In genomic region chr2:151363709-151364108, GRCh38 we compare ENCODE assay signal across 8 cellular contexts. TPM values are rescaled to one million over a fixed set of nuclear protein-coding genes. Genes with fewer than 3 reads are reported as not detected.
A peak's percentile ranks its signal among the peaks of the same experiment; 100 is the strongest.
DNase-seq lines count a peak whose midpoint lies in the region; ATAC-seq and TF ChIP-seq lines count a peak whose summit lies in the region.

No MANE protein-coding gene starts in this region.

- POLR2A ChIA-PET in activated B cell treated with CpG ODN at 0.5 μM for 24 hours (lab: Charles Lee) = no interaction called here

- no peak overlapping the region for H3K4me3 Mint-ChIP-seq in activated B cell treated with CpG ODN at 0.5 μM for 24 hours
- peak overlapping the region; percentile 34 for H3K4me3 Mint-ChIP-seq in memory B cell
- H3K4me3 Mint-ChIP-seq in activated CD8-positive, alpha-beta memory T cell treated with anti-CD3 and anti-CD28 coated beads, Interleukin-2, amount 10 ng/mL, durations not matched to agents 7 days and 5 days = no peak overlapping the region

- CTCF ChIA-PET in activated B cell treated with CpG ODN at 0.5 μM for 24 hours (lab: Charles Lee) = no interaction called here
- CTCF ChIA-PET in activated CD8-positive, alpha-beta memory T cell treated with anti-CD3 and anti-CD28 coated beads, Interleukin-2, amount 10 ng/mL, durations not matched to agents 7 days and 5 days (lab: Charles Lee) = interaction anchor here (1.2 kb wide), 1 partner anchor 73 kb away, joined by 3 read pairs; no protein-coding TSS in a partner anchor

- intact Hi-C loops in activated B cell treated with CpG ODN at 0.5 μM for 24 hours (cut with micrococcal nuclease) = no loop called here

- DNase-seq in GM12865 (ENCODE audit: low read depth) (peak; percentile 91), activated B cell treated with CpG ODN at 0.5 μM for 24 hours (no peak), memory B cell (ENCODE audit: low spot score in 2 of 2) (no peak)
- no peak for DNase-seq in activated CD8-positive, alpha-beta memory T cell treated with anti-CD3 and anti-CD28 coated beads, Interleukin-2, amount 10 ng/mL, durations not matched to agents 7 days and 5 days
- DNase-seq in activated CD4-positive, alpha-beta T cell treated with anti-CD3 and anti-CD28 coated beads, Interleukin-2, amount 50 U/mL, for 1 hour = no peak
- DNase-seq in activated CD4-positive, alpha-beta T cell treated with anti-CD3 and anti-CD28 coated beads, Interleukin-2, amount 50 U/mL, for 4 hours = no peak

- H3K9me3 Mint-ChIP-seq in activated B cell treated with CpG ODN at 0.5 μM for 24 hours = no peaks in the 10 kb centered on the region
- no peaks in the 10 kb centered on the region for H3K9me3 Mint-ChIP-seq in memory B cell
- no peaks in the 10 kb centered on the region for H3K9me3 Mint-ChIP-seq in activated CD8-positive, alpha-beta memory T cell treated with anti-CD3 and anti-CD28 coated beads, Interleukin-2, amount 10 ng/mL, durations not matched to agents 7 days and 5 days (ENCODE audit: low read depth)

- ATAC-seq in HG02870 (IDR thresholded peaks at IDR 0.05; ENCODE audit: unreplicated experiment) (peak; percentile 73), activated B cell treated with CpG ODN at 0.5 μM for 24 hours (ENCODE audit: low read depth) (peak; percentile 45), memory B cell (ENCODE audit: low read depth) (peak; percentile 95), GM18867 (IDR thresholded peaks at IDR 0.05; ENCODE audit: unreplicated experiment) (no peak)
- ATAC-seq in activated CD8-positive, alpha-beta memory T cell treated with anti-CD3 and anti-CD28 coated beads, Interleukin-2, amount 10 ng/mL, durations not matched to agents 7 days and 5 days = no peak

- H3K27me3 Mint-ChIP-seq in activated B cell treated with CpG ODN at 0.5 μM for 24 hours (no peaks in the 10 kb centered on the region), memory B cell (no peaks in the 10 kb centered on the region)
- H3K27me3 Mint-ChIP-seq in activated CD8-positive, alpha-beta memory T cell treated with anti-CD3 and anti-CD28 coated beads, Interleukin-2, amount 10 ng/mL, durations not matched to agents 7 days and 5 days = peaks cover 3% of the 10 kb centered on the region

- H3K4me3 ChIP-seq in GM12865 (ENCODE audit: low read depth, low read length) = peak overlapping the region; percentile 68

- TF ChIP-seq CTCF in GM12865 (IDR thresholded peaks at IDR 0.05; ENCODE audit: insufficient read depth, low read depth, low read length, missing control alignments) (no peak), activated B cell treated with CpG ODN at 0.5 μM for 24 hours (IDR thresholded peaks at IDR 0.05) (no peak)

- H3K27ac Mint-ChIP-seq in activated B cell treated with CpG ODN at 0.5 μM for 24 hours (no peak overlapping the region), memory B cell (no peak overlapping the region)
- no peak overlapping the region for H3K27ac Mint-ChIP-seq in activated CD8-positive, alpha-beta memory T cell treated with anti-CD3 and anti-CD28 coated beads, Interleukin-2, amount 10 ng/mL, durations not matched to agents 7 days and 5 days

- H3K4me1 Mint-ChIP-seq in activated B cell treated with CpG ODN at 0.5 μM for 24 hours = peaks cover 2% of the 10 kb centered on the region
- no peaks in the 10 kb centered on the region for H3K4me1 Mint-ChIP-seq in memory B cell
- no peaks in the 10 kb centered on the region for H3K4me1 Mint-ChIP-seq in activated CD8-positive, alpha-beta memory T cell treated with anti-CD3 and anti-CD28 coated beads, Interleukin-2, amount 10 ng/mL, durations not matched to agents 7 days and 5 days

- H3K36me3 Mint-ChIP-seq in activated B cell treated with CpG ODN at 0.5 μM for 24 hours (ENCODE audit: low read depth) (no peaks in the 10 kb centered on the region), memory B cell (no peaks in the 10 kb centered on the region)
- H3K36me3 Mint-ChIP-seq in activated CD8-positive, alpha-beta memory T cell treated with anti-CD3 and anti-CD28 coated beads, Interleukin-2, amount 10 ng/mL, durations not matched to agents 7 days and 5 days = no peaks in the 10 kb centered on the region

RNA-seq across cellular contexts. Expression of gene TNFAIP6, which starts 6.3 kb away (rescaled TPM):
- 0.29 TPM in 1 of 2 replicates, not detected in the other for total RNA-seq in activated B cell treated with CpG ODN at 0.5 μM for 24 hours
- not detected for total RNA-seq in activated CD8-positive, alpha-beta memory T cell treated with anti-CD3 and anti-CD28 coated beads, Interleukin-2, amount 10 ng/mL, durations not matched to agents 7 days and 5 days

RNA-seq across cellular contexts. Expression of gene RIF1, which starts 46.0 kb away (rescaled TPM):
- 43.7 and 51.1 TPM in 2 replicates for total RNA-seq in activated B cell treated with CpG ODN at 0.5 μM for 24 hours
- 10 to 100 TPM; 61.5 to 73.5 TPM for total RNA-seq in activated CD8-positive, alpha-beta memory T cell treated with anti-CD3 and anti-CD28 coated beads, Interleukin-2, amount 10 ng/mL, durations not matched to agents 7 days and 5 days

Comparison
In these comparisons a context has a peak if more than half of its experiments do, and no peak if none do; other contexts are left out.
1. ATAC-seq: peak in HG02870 (single experiment), activated B cell treated with CpG ODN at 0.5 μM for 24 hours (single experiment) and memory B cell (single experiment); none in activated CD8-positive, alpha-beta memory T cell treated with anti-CD3 and anti-CD28 coated beads, Interleukin-2, amount 10 ng/mL, durations not matched to agents 7 days and 5 days (single experiment) and GM18867 (single experiment).